ENCODE assay signal across 7 cellular contexts in genomic region chr13:48235100-48235813, GRCh38. TPM values are rescaled to one million over a fixed set of nuclear protein-coding genes. Genes with fewer than 3 reads are reported as not detected.
A peak's percentile ranks its signal among the peaks of the same experiment; 100 is the strongest.
DNase-seq lines count a peak whose midpoint lies in the region; ATAC-seq, FAIRE-seq and TF ChIP-seq lines count a peak whose summit lies in the region.

No MANE protein-coding gene starts in this region.

- no peaks in the 10 kb centered on the region for H4K20me1 ChIP-seq in mammary epithelial cell (ENCODE audit: insufficient read depth, low read length)

- in situ Hi-C loops in mammary epithelial cell (cut with MboI; ENCODE audit: low sequenced_read_pairs in 2 of 2): no loop called here

- ATAC-seq in stimulated activated naive B cell treated with anti-CD40 and anti-IgM and Interleukin-4, amounts not matched to agents 10 μg/mL and 1 μg/mL and 100 μg/mL, for 72 hours (replicated peaks): peak; percentile 53 to 55

- 4% methylated on average over 9 of the region's 9 CpGs for WGBS in mammary epithelial cell (ENCODE audit: low coverage, missing lambda C conversion rate)

- peaks cover 71% of the 10 kb centered on the region for H3K79me2 ChIP-seq in mammary epithelial cell (ENCODE audit: insufficient read depth, low read length)

- H3K4me2 ChIP-seq in mammary epithelial cell (ENCODE audit: insufficient read depth, low read depth, low read length): peak overlapping the region; percentile 88

- CTCF ChIA-PET in mammary epithelial cell (lab: Charles Lee; ENCODE audit: low non-redundant PET): interaction anchor here (0.6 to 0.7 kb wide), 3 partner anchors 108 to 345 kb away, joined by 3 to 10 read pairs (median 6); no protein-coding TSS in a partner anchor

- H3K36me3 Mint-ChIP-seq in stimulated activated naive B cell treated with anti-CD40 and anti-IgM and Interleukin-4, amounts not matched to agents 10 μg/mL and 1 μg/mL and 100 μg/mL, for 72 hours: peaks cover 4 to 7% of the 10 kb centered on the region in 2 donors

- H3K36me3 ChIP-seq in mammary epithelial cell (ENCODE audit: insufficient read depth, low read length) (peaks cover 9% of the 10 kb centered on the region), kidney (ENCODE audit: control insufficient read depth in 1 of 2, insufficient read depth in 2 of 2, low read length in 2 of 2) (peaks cover 0 to 10% of the 10 kb centered on the region in 2 donors)

- TF ChIP-seq CTCF in mammary epithelial cell (conservative IDR thresholded peaks at IDR 0.05 in 1 of 2, IDR thresholded peaks at IDR 0.05 in 1 of 2; ENCODE audit: extremely low read depth in 1 of 2, insufficient read depth in 1 of 2, low read depth in 1 of 2, low read length in 2 of 2) (no peak), kidney (IDR thresholded peaks at IDR 0.05; ENCODE audit: borderline replicate concordance, extremely low read depth, insufficient read depth) (no peak)

- H3K9ac ChIP-seq in mammary epithelial cell (ENCODE audit: insufficient read depth, low read length) (peak overlapping the region; percentile 81), kidney (ENCODE audit: low read length in 2 of 2) (peak overlapping the region; percentile 58 to 93)

- no TSS peak for BruUV-seq in mammary epithelial cell (replicated peaks; lab: Mats Ljungman, UMichigan)

- no peaks in the 10 kb centered on the region for H3K9me3 ChIP-seq in mammary epithelial cell (replicated peaks; ENCODE audit: insufficient read depth, low read length)
- H3K9me3 ChIP-seq in kidney (ENCODE audit: control insufficient read depth in 1 of 2, low read length in 2 of 2): no peaks in the 10 kb centered on the region

- H3K27ac ChIP-seq in mammary epithelial cell (ENCODE audit: insufficient read depth, low read depth, low read length) (peak overlapping the region; percentile 92), kidney (ENCODE audit: low read depth in 2 of 2, low read length in 2 of 2) (peak overlapping the region; percentile 99)

- peak overlapping the region; percentile 89 to 99 (median 99) for H3K4me3 ChIP-seq in mammary epithelial cell (replicated peaks in 1 of 3; ENCODE audit: insufficient read depth in 1 of 3, low read depth in 2 of 3, low read length in 3 of 3)
- H3K4me3 ChIP-seq in kidney (ENCODE audit: low read length in 2 of 2): peak overlapping the region; percentile 85 to 99

- H3K27me3 ChIP-seq in mammary epithelial cell (ENCODE audit: insufficient read depth, low read length): no peaks in the 10 kb centered on the region

- peak overlapping the region; percentile 62 to 63 for H3K4me3 Mint-ChIP-seq in stimulated activated naive B cell treated with anti-CD40 and anti-IgM and Interleukin-4, amounts not matched to agents 10 μg/mL and 1 μg/mL and 100 μg/mL, for 72 hours

- H3K9me3 Mint-ChIP-seq in stimulated activated naive B cell treated with anti-CD40 and anti-IgM and Interleukin-4, amounts not matched to agents 10 μg/mL and 1 μg/mL and 100 μg/mL, for 72 hours: no peaks in the 10 kb centered on the region

- H3K27ac Mint-ChIP-seq in stimulated activated naive B cell treated with anti-CD40 and anti-IgM and Interleukin-4, amounts not matched to agents 10 μg/mL and 1 μg/mL and 100 μg/mL, for 72 hours: peak overlapping the region; percentile 57

- DNase-seq in GM03348 (ENCODE audit: low spot score) (peak; percentile 12), H4 (ENCODE audit: low spot score) (peak; percentile 62), NCI-H526 (lab: John Stamatoyannopoulos, UW) (peak; percentile 47 to 73), mammary epithelial cell (peak; percentile 62), kidney (no peak), 8988T (no peak)
- DNase-seq in stimulated activated naive B cell treated with anti-CD40 and anti-IgM and Interleukin-4, amounts not matched to agents 10 μg/mL and 1 μg/mL and 100 μg/mL, for 72 hours: no peak

- peaks cover 26 to 44% of the 10 kb centered on the region in 2 donors for H3K4me1 Mint-ChIP-seq in stimulated activated naive B cell treated with anti-CD40 and anti-IgM and Interleukin-4, amounts not matched to agents 10 μg/mL and 1 μg/mL and 100 μg/mL, for 72 hours

- intact Hi-C loops in mammary epithelial cell (cut with micrococcal nuclease): loop anchor here (5.0 to 10.0 kb wide), 2 partner anchors 177 to 270 kb away; partner anchors contain the start of gene LPAR6
- intact Hi-C loops in kidney (cut with DNase I): no loop called here

- peak; percentile 38 for FAIRE-seq in kidney (lab: Jason Lieb, UNC)

- H3K27me3 Mint-ChIP-seq in stimulated activated naive B cell treated with anti-CD40 and anti-IgM and Interleukin-4, amounts not matched to agents 10 μg/mL and 1 μg/mL and 100 μg/mL, for 72 hours: no peaks in the 10 kb centered on the region

- dilution Hi-C loops in mammary epithelial cell (cut with HindIII; ENCODE audit: low sequenced_read_pairs): no loop called here

- H2AFZ ChIP-seq in mammary epithelial cell (ENCODE audit: low read depth, low read length): no peak overlapping the region

- peaks cover 32% of the 10 kb centered on the region for H3K4me1 ChIP-seq in mammary epithelial cell (ENCODE audit: insufficient read depth, low read length)
- peaks cover 11 to 24% of the 10 kb centered on the region in 2 donors for H3K4me1 ChIP-seq in kidney (ENCODE audit: control insufficient read depth in 1 of 2, insufficient read depth in 1 of 2, low read depth in 1 of 2, low read length in 2 of 2)

RNA-seq across cellular contexts. Expression of gene ITM2B, which starts 2.3 kb away (rescaled TPM):
- total RNA-seq in H4 (2014; rRNA removed; shearing (Covaris generic)): 141 and 211 TPM in 2 replicates
- total RNA-seq in mammary epithelial cell (100 to 1,000 TPM; 187 to 317 TPM), kidney (1,431 TPM)
- polyA plus RNA-seq in mammary epithelial cell (227 TPM), kidney (ENCODE audit: insufficient read depth, low read depth, low replicate concordance) (2,443 TPM)
- polyA minus RNA-seq in mammary epithelial cell: 169 TPM

Comparison
In these comparisons a context has a peak if more than half of its experiments do, and no peak if none do; other contexts are left out.
1. DNase-seq: peak in GM03348 (single experiment), H4 (single experiment), NCI-H526 (2 of 2) and mammary epithelial cell (single experiment); none in kidney (single experiment), stimulated activated naive B cell treated with anti-CD40 and anti-IgM and Interleukin-4, amounts not matched to agents 10 μg/mL and 1 μg/mL and 100 μg/mL, for 72 hours (single experiment) and 8988T (single experiment).